ENCODE assay signal across 1 cellular context in genomic region chr2:88691339-88692183, GRCh38.
A peak's percentile ranks its signal among the peaks of the same experiment; 100 is the strongest.
TF ChIP-seq lines count a peak whose summit lies in the region.

TSS of gene RPIA (plus strand) at chr2:88691673. CDS start at chr2:88691699, 26 bp downstream.

TF ChIP-seq in HepG2, 621 proteins besides CTCF, POLR2A, EP300 and RAD21 (continued from another document):
- TF ChIP-seq DRAP1 (CRISPR knock-in tag; IDR thresholded peaks at IDR 0.05) (peak; percentile 71), IRF9 (CRISPR knock-in tag; IDR thresholded peaks at IDR 0.05; ENCODE audit: borderline replicate concordance) (0 out of 2 replicates have a peak, but pooled peaks have one; percentile 80), CERS6 (CRISPR knock-in tag; IDR thresholded peaks at IDR 0.05) (no peak), NFKBIZ (CRISPR knock-in tag; IDR thresholded peaks at IDR 0.05) (peak; percentile 69; the same call in 1 of the 2 replicates), PAWR (CRISPR knock-in tag; IDR thresholded peaks at IDR 0.05; ENCODE audit: borderline replicate concordance) (no peak), ZNF407 (CRISPR knock-in tag; IDR thresholded peaks at IDR 0.05; ENCODE audit: not compliant biosample characterization) (peak; percentile 99), HNRNPUL1 (IDR thresholded peaks at IDR 0.05; ENCODE audit: low read depth, low read length) (no peak), SP1 (IDR thresholded peaks at IDR 0.05) (no peak), SP1 (CRISPR knock-in tag; IDR thresholded peaks at IDR 0.05) (peak; percentile 66), ERF (CRISPR knock-in tag; IDR thresholded peaks at IDR 0.05) (peak; percentile 61), ZNF138 (CRISPR knock-in tag; IDR thresholded peaks at IDR 0.05; ENCODE audit: low read depth) (0 out of 2 replicates have a peak, but pooled peaks have one; percentile 92), NR2F2 (IDR thresholded peaks at IDR 0.05; ENCODE audit: borderline replicate concordance, low read depth) (peak; percentile 33; the same call in 1 of the 2 replicates), ZNF747 (CRISPR knock-in tag; IDR thresholded peaks at IDR 0.05; ENCODE audit: borderline replicate concordance) (peak; percentile 48), ZNF33A (CRISPR knock-in tag; IDR thresholded peaks at IDR 0.05; ENCODE audit: borderline replicate concordance) (no peak), CENPBD1 (CRISPR knock-in tag; IDR thresholded peaks at IDR 0.05; ENCODE audit: borderline replicate concordance, low read depth) (peak; percentile 81; the same call in 1 of the 2 replicates), FOXM1 (CRISPR knock-in tag; IDR thresholded peaks at IDR 0.05) (0 out of 2 replicates have a peak, but pooled peaks have one; percentile 77), TIGD3 (CRISPR knock-in tag; IDR thresholded peaks at IDR 0.05; ENCODE audit: borderline replicate concordance) (0 out of 2 replicates have a peak, but pooled peaks have one; percentile 50), KAT7 (CRISPR knock-in tag; IDR thresholded peaks at IDR 0.05; ENCODE audit: borderline replicate concordance) (peak; percentile 32), XBP1 (CRISPR knock-in tag; IDR thresholded peaks at IDR 0.05) (0 out of 2 replicates have a peak, but pooled peaks have one; percentile 24), AKAP8 (CRISPR knock-in tag; IDR thresholded peaks at IDR 0.05) (no peak), ZNF572 (CRISPR knock-in tag; IDR thresholded peaks at IDR 0.05) (0 out of 2 replicates have a peak, but pooled peaks have one; percentile 69), RCOR2 (CRISPR knock-in tag; IDR thresholded peaks at IDR 0.05) (no peak; the same call in 1 of the 2 replicates), DNMT1 (CRISPR knock-in tag; IDR thresholded peaks at IDR 0.05) (no peak), TMF1 (CRISPR knock-in tag; IDR thresholded peaks at IDR 0.05; ENCODE audit: low read depth) (peak; percentile 78; the same call in 1 of the 2 replicates), AGO1 (IDR thresholded peaks at IDR 0.05; ENCODE audit: low read depth, low read length, poor library complexity, severe bottlenecking) (peak; percentile 89), DR1 (CRISPR knock-in tag; IDR thresholded peaks at IDR 0.05) (no peak; the same call in 1 of the 2 replicates), TFDP2 (CRISPR knock-in tag; IDR thresholded peaks at IDR 0.05) (peak; percentile 85), BORCS8-MEF2B (CRISPR knock-in tag; IDR thresholded peaks at IDR 0.05) (peak; percentile 96)
